18 cellular contexts compared by ENCODE assay signal in the genomic region with DNA sequence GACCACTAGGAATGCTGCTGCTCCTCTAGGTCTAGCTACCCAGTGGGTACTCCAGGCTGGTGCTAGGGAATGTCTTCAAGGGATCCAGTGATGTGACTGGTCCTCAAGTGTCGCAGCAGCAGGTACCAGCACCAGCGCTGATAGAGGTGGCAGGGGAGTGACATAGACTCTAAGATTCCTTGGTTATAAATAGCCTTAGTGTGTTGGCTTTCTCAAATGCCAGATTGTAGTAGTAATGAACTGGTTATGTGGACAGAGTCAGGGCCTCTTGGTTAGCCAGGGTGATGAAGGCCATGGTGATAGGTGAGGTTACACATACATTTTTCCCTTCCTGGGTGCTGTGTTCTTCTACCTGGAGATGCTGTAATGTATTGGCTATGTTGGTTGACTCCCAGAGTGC. TPM values are rescaled to one million over a fixed set of nuclear protein-coding genes. Genes with fewer than 3 reads are reported as not detected.
"Had no signal": no experiment of that assay in that cellular context is flagged by ENCODE, and none has a peak within 500 bp of the region (broad histone marks: within the 10 kb centered on the region; RNA-seq: fewer than 3 reads in every experiment).

No MANE protein-coding gene starts in this region.

- H3K27ac ChIP-seq: foreskin keratinocyte, neutrophil had no signal

- ATAC-seq: activated CD4-positive, CD25-positive, alpha-beta regulatory T cell treated with anti-CD3 and anti-CD28 coated beads, Interleukin-2, amount 50 U/mL, for 24 hours; activated naive CD8-positive, alpha-beta T cell treated with anti-CD3 and anti-CD28 coated beads, Interleukin-2, amount 50 U/mL, for 24 hours; activated T-helper 17 cell treated with anti-CD3 and anti-CD28 coated beads, Interleukin-2, amount 50 U/mL, for 72 hours; effector memory CD8-positive, alpha-beta T cell had no signal

- H3K27me3 ChIP-seq: neutrophil had no signal

- H3K36me3 ChIP-seq: neutrophil had no signal

- H3K4me3 ChIP-seq: lung, smooth muscle cell had no signal

- H3K9me3 ChIP-seq: neutrophil had no signal

- DNase-seq: activated CD4-positive, alpha-beta T cell treated with anti-CD3 and anti-CD28 coated beads, Interleukin-2, amount 50 U/mL, for 4 hours; activated naive CD4-positive, alpha-beta T cell treated with Interleukin-2 at 50 U/mL for 16 hours; activated naive CD8-positive, alpha-beta T cell treated with anti-CD3 and anti-CD28 coated beads, Interleukin-2, amount 50 U/mL, for 24 hours; effector memory CD8-positive, alpha-beta T cell; glutamatergic neuron; immature natural killer cell; naive B cell; stimulated activated CD4-positive, alpha-beta T cell treated with anti-CD3 and anti-CD28 coated beads, Interleukin-4, amount 100 ng/mL, for 4 hours; stimulated activated CD8-positive, alpha-beta memory T cell treated with anti-CD3 and anti-CD28 coated beads, Interleukin-4, amount 100 ng/mL, for 48 hours; stimulated activated naive CD4-positive, alpha-beta T cell treated with Interleukin-2 at 50 U/mL for 16 hours; T-helper 1 cell; T1000 had no signal

- H3K4me2 ChIP-seq: smooth muscle cell had no signal

RNA-seq across cellular contexts. Expression of a gene that starts 38.3 kb away (rescaled TPM):
- polyA plus RNA-seq: foreskin keratinocyte, immature natural killer cell had no signal
